ENCODE assay signal across 9 cellular contexts in the genomic region with DNA sequence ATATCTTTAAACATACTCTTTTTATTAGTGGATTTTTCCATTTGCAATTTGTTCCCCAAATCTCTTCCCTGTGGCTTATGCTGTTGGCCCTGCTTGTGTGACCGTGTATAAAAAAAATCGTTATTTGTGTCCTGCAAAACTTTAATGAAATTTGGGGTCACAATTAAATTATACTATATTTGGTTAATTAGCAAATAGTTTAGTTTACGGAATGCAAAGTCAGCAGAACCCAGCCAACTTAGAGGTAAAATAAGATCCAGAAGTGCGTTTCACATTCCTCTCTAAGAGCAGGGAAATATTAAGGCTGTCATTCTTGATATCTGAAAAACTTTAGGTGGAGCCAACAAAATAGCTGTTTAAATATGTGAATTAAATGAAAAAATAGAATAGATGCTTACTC.
"Had no signal": no experiment of that assay in that cellular context is flagged by ENCODE, and none has a peak within 500 bp of the region (broad histone marks: within the 10 kb centered on the region; RNA-seq: fewer than 3 reads in every experiment).

No MANE protein-coding gene starts in this region.

- H3K4me1 Mint-ChIP-seq: IgD-negative memory B cell had no signal

- DNase-seq: GM23248, GOT3, H7, HFFc6, KG1 had no signal

- H2AFZ ChIP-seq: GM23248 had no signal

- H3K4me3 Mint-ChIP-seq: HFFc6, IgD-negative memory B cell had no signal

- H3K27ac Mint-ChIP-seq: HFFc6, IgD-negative memory B cell had no signal

- H3K36me3 Mint-ChIP-seq: IgD-negative memory B cell had no signal

- ATAC-seq: HCT116 had no signal

- H3K9me3 ChIP-seq: HAP-1 had no signal

- H3K36me3 ChIP-seq: HAP-1 had no signal

- H3K27me3 Mint-ChIP-seq: IgD-negative memory B cell had no signal

- H3K9ac ChIP-seq: GM23248 had no signal

- H3K4me3 ChIP-seq: GM23248, HAP-1 had no signal

- H3K27ac ChIP-seq: GM23248, HL-60 had no signal
